ENCODE assay signal across 8 cellular contexts in the genomic region with DNA sequence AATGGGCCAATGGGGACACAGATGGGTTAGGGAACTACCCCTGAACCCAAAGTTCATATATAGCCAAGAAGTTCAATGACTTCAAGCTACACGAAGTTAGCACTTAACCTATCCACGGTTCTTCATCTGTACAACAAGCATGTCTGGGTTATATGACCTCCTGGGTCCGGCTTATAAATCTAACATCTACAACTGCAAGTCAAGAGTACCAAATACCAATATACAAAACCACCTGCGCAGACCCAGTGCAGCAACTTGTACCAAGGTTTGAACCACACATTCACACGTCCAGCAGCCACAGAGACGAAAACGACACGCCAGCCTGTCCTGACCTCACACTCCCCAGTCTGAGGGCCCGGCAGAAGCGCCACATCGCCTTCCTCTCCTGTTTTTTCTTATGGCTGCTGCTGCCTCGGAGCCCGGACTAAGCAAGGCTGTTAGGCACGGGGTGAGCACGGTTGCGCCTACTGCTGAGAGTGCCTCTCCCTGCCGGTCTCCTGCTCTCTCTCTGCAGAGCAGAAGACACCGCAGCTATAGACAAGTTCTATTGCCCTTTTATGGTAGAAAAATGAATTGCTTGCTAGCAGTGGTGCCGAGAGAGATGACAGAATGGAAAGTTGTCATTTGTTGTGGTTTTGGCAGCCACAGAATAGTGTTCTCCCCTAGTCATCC.
DNase-seq lines count a peak whose midpoint lies in the region; ATAC-seq, FAIRE-seq and TF ChIP-seq lines count a peak whose summit lies in the region.

No MANE protein-coding gene starts in this region.

- H3K27me3 ChIP-seq in DOHH2 (ENCODE audit: control insufficient read depth, low read length) = no peaks in the 10 kb centered on the region

- no peaks in the 10 kb centered on the region for H3K9me3 ChIP-seq in DOHH2 (ENCODE audit: control insufficient read depth, insufficient read depth, low read length)
- H3K9me3 ChIP-seq in kidney (ENCODE audit: control insufficient read depth in 1 of 2, low read length in 2 of 2) = no peaks in the 10 kb centered on the region

- H3K79me2 ChIP-seq in DOHH2 (ENCODE audit: control insufficient read depth, low read length) = peaks cover 11% of the 10 kb centered on the region

- H3K4me1 Mint-ChIP-seq in activated naive CD4-positive, alpha-beta T cell treated with anti-CD3 and anti-CD28 coated beads, Interleukin-2, amount 50 U/mL, for 24 hours = peaks cover 100% of the 10 kb centered on the region

- peaks cover 82% of the 10 kb centered on the region for H3K4me1 ChIP-seq in DOHH2 (ENCODE audit: control insufficient read depth, low read length)
- peaks cover 69 to 83% of the 10 kb centered on the region in 2 donors for H3K4me1 ChIP-seq in kidney (ENCODE audit: control insufficient read depth in 1 of 2, insufficient read depth in 1 of 2, low read depth in 1 of 2, low read length in 2 of 2)

- no peaks in the 10 kb centered on the region for H3K9me2 ChIP-seq in DOHH2 (replicated peaks; ENCODE audit: control insufficient read depth, low read length)

- H3K4me3 ChIP-seq in DOHH2 (ENCODE audit: low read length) (peak overlapping the region; percentile 12; the same call in 1 of the 2 replicates), kidney (ENCODE audit: low read length in 2 of 2) (no peak overlapping the region)

- H3K9me3 Mint-ChIP-seq in activated naive CD4-positive, alpha-beta T cell treated with anti-CD3 and anti-CD28 coated beads, Interleukin-2, amount 50 U/mL, for 24 hours = no peaks in the 10 kb centered on the region

- H3K36me3 ChIP-seq in DOHH2 (ENCODE audit: control insufficient read depth, low read length) (peaks cover 19% of the 10 kb centered on the region), kidney (ENCODE audit: control insufficient read depth in 1 of 2, insufficient read depth in 2 of 2, low read length in 2 of 2) (no peaks in the 10 kb centered on the region)

- TF ChIP-seq CTCF in DOHH2 (IDR thresholded peaks at IDR 0.05; ENCODE audit: low read depth, low read length, poor library complexity, severe bottlenecking) (no peak), kidney (IDR thresholded peaks at IDR 0.05; ENCODE audit: borderline replicate concordance, extremely low read depth, insufficient read depth) (no peak)

- peaks cover 15% of the 10 kb centered on the region for H3F3A ChIP-seq in DOHH2 (ENCODE audit: control insufficient read depth, insufficient read depth)

- H4K20me1 ChIP-seq in DOHH2 (ENCODE audit: control insufficient read depth, insufficient read depth, low read depth, low read length) = 0 out of 2 replicates have a peak, but pooled peaks cover 5% of the 10 kb centered on the region

- peak overlapping the region; percentile 80 for H3K4me2 ChIP-seq in DOHH2 (ENCODE audit: low read length)

- intact Hi-C loops in kidney (cut with DNase I) = no loop called here

- DNase-seq in RCC 7860 (ENCODE audit: low spot score) (peak; percentile 97), kidney (peak; percentile 83), OCI-M2 (lab: John Stamatoyannopoulos, UW; ENCODE audit: unreplicated experiment) (no peak), foreskin melanocyte (no peak)
- peak; percentile 56 to 78 for DNase-seq in stimulated activated CD4-positive, alpha-beta T cell treated with anti-CD3 and anti-CD28 coated beads, Interleukin-4, amount 100 ng/mL, for 4 hours

- H3K36me3 Mint-ChIP-seq in activated naive CD4-positive, alpha-beta T cell treated with anti-CD3 and anti-CD28 coated beads, Interleukin-2, amount 50 U/mL, for 24 hours = peaks cover 11% of the 10 kb centered on the region

- peak; percentile 91 for FAIRE-seq in RCC 7860 (lab: Jason Lieb, UNC)
- no peak for FAIRE-seq in kidney (lab: Jason Lieb, UNC)

- no peaks in the 10 kb centered on the region for H3K27me3 Mint-ChIP-seq in activated naive CD4-positive, alpha-beta T cell treated with anti-CD3 and anti-CD28 coated beads, Interleukin-2, amount 50 U/mL, for 24 hours

- H3K4me3 Mint-ChIP-seq in activated naive CD4-positive, alpha-beta T cell treated with anti-CD3 and anti-CD28 coated beads, Interleukin-2, amount 50 U/mL, for 24 hours = peak overlapping the region; percentile 91

- H3K27ac Mint-ChIP-seq in activated naive CD4-positive, alpha-beta T cell treated with anti-CD3 and anti-CD28 coated beads, Interleukin-2, amount 50 U/mL, for 24 hours = peak overlapping the region; percentile 98

- H3K9ac ChIP-seq in kidney (ENCODE audit: low read length in 2 of 2) = peak overlapping the region in 1 of 2 donors; percentile 48

- peak; percentile 39 for ATAC-seq in GM21786 (IDR thresholded peaks at IDR 0.05; ENCODE audit: unreplicated experiment)

- no peak overlapping the region for H3K27ac ChIP-seq in DOHH2 (ENCODE audit: low read depth, low read length)
- peak overlapping the region; percentile 79 to 96 for H3K27ac ChIP-seq in kidney (ENCODE audit: low read depth in 2 of 2, low read length in 2 of 2)

Comparison
In these comparisons a context has a peak if more than half of its experiments do, and no peak if none do; other contexts are left out.
1. DNase-seq: peak in RCC 7860 (single experiment), kidney (single experiment) and stimulated activated CD4-positive, alpha-beta T cell treated with anti-CD3 and anti-CD28 coated beads, Interleukin-4, amount 100 ng/mL, for 4 hours (2 of 2); none in OCI-M2 (single experiment) and foreskin melanocyte (single experiment).